Comparison of ENCODE assay signal across 13 cellular contexts in the genomic region with DNA sequence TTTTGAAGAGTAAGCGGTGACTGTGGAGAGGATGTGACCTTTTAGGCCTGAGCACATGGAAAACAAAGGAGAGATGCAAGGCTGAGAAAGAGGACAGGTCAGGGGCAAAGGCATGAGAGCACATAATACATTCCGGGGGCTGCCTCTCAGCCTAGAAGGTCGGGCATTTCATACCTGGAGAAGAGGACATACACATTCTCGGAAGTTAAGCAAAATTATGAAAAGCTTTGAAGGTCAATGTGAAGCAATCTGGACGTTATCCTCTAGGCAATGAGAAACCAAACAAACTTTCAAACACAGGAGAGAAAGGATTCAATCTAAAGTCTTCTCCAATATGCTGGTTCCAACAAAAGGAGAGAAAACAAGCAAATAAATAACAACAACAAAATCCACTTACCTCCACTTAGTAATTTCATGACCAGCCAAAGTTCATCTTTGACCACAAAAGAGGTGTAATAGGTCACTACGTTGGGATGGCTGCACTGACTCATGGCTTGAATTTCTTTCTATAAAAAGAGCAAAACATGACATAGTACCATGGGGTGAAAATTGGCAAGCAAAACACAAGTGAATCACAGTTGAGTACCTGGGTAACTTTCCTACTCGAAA.
A peak's percentile ranks its signal among the peaks of the same experiment; 100 is the strongest.
DNase-seq lines count a peak whose midpoint lies in the region; ATAC-seq and TF ChIP-seq lines count a peak whose summit lies in the region.
"Had no signal": no experiment of that assay in that cellular context is flagged by ENCODE, and none has a peak within 500 bp of the region (broad histone marks: within the 10 kb centered on the region; RNA-seq: fewer than 3 reads in every experiment).

No MANE protein-coding gene starts in this region.

- no peak for DNase-seq in activated T-cell treated with anti-CD3 and anti-CD28 coated beads, Interleukin-2, amount 50 U/mL, for 24 hours
- DNase-seq in activated T-cell treated with anti-CD3 and anti-CD28 coated beads, Interleukin-2, amount 50 U/mL, for 1 hour = no peak
- DNase-seq in RKO (ENCODE audit: low spot score) (peak; percentile 6), esophagus muscularis mucosa (ENCODE audit: extremely low spot score) (peak; percentile 24), renal cortical epithelial cell (ENCODE audit: low read depth) (peak; percentile 92), GM10266 (ENCODE audit: extremely low spot score) (no peak)
- DNase-seq: AML-193; aorta; spleen; stimulated activated naive CD4-positive, alpha-beta T cell treated with Interleukin-2 at 50 U/mL for 16 hours had no signal

- peaks cover 0 to 12% (median 4%) of the 10 kb centered on the region in 4 donors for H3K36me3 ChIP-seq in esophagus muscularis mucosa

- H3K9me3 Mint-ChIP-seq in activated T-cell treated with anti-CD3 and anti-CD28 coated beads, Interleukin-2, amount 50 U/mL, for 24 hours = no peaks in the 10 kb centered on the region

- H3K4me1 ChIP-seq in esophagus muscularis mucosa = peaks cover 24 to 36% (median 27%) of the 10 kb centered on the region in 4 donors

- WGBS in esophagus muscularis mucosa = 78% methylated on average over 7 of the region's 7 CpGs

- H3K4me3 ChIP-seq in esophagus muscularis mucosa = no peak overlapping the region
- H3K4me3 ChIP-seq: spleen had no signal

- peak overlapping the region; percentile 90 for H3K27ac Mint-ChIP-seq in activated T-cell treated with anti-CD3 and anti-CD28 coated beads, Interleukin-2, amount 50 U/mL, for 24 hours

- TF ChIP-seq CTCF in esophagus muscularis mucosa (IDR thresholded peaks at IDR 0.05) (no peak), GM10266 (IDR thresholded peaks at IDR 0.05; ENCODE audit: control insufficient read depth, insufficient read depth, low read depth, missing control alignments) (no peak)

- no peak for TF ChIP-seq EP300 in esophagus muscularis mucosa (IDR thresholded peaks at IDR 0.05)

- peaks cover 75% of the 10 kb centered on the region for H3K4me1 Mint-ChIP-seq in activated T-cell treated with anti-CD3 and anti-CD28 coated beads, Interleukin-2, amount 50 U/mL, for 24 hours (ENCODE audit: low read depth)

- no peak overlapping the region for H3K27ac ChIP-seq in esophagus muscularis mucosa (replicated peaks in 1 of 4)
- H3K27ac ChIP-seq: spleen, VCaP had no signal

- intact Hi-C loops in esophagus muscularis mucosa (cut with DNase I) = no loop called here

- H3K4me3 Mint-ChIP-seq in activated T-cell treated with anti-CD3 and anti-CD28 coated beads, Interleukin-2, amount 50 U/mL, for 24 hours = no peak overlapping the region

- TF ChIP-seq POLR2A in esophagus muscularis mucosa (IDR thresholded peaks at IDR 0.05; ENCODE audit: low read depth) = no peak

- ATAC-seq in GM21528 (IDR thresholded peaks at IDR 0.05; ENCODE audit: low FRiP score, unreplicated experiment) (no peak), GM21515 (IDR thresholded peaks at IDR 0.05; ENCODE audit: unreplicated experiment) (no peak)

- no peaks in the 10 kb centered on the region for H3K27me3 ChIP-seq in esophagus muscularis mucosa
- H3K27me3 ChIP-seq: spleen had no signal

- H3K9me3 ChIP-seq in esophagus muscularis mucosa = no peaks in the 10 kb centered on the region
- H3K9me3 ChIP-seq: spleen had no signal

- peaks cover 70% of the 10 kb centered on the region for H3K36me3 Mint-ChIP-seq in activated T-cell treated with anti-CD3 and anti-CD28 coated beads, Interleukin-2, amount 50 U/mL, for 24 hours (ENCODE audit: low read depth)

- H3K27me3 Mint-ChIP-seq in activated T-cell treated with anti-CD3 and anti-CD28 coated beads, Interleukin-2, amount 50 U/mL, for 24 hours = no peaks in the 10 kb centered on the region

Comparison
In these comparisons a context has a peak if more than half of its experiments do, and no peak if none do; other contexts are left out.
1. DNase-seq: peak in RKO (single experiment), esophagus muscularis mucosa (single experiment) and renal cortical epithelial cell (single experiment); none in activated T-cell treated with anti-CD3 and anti-CD28 coated beads, Interleukin-2, amount 50 U/mL, for 24 hours (single experiment), activated T-cell treated with anti-CD3 and anti-CD28 coated beads, Interleukin-2, amount 50 U/mL, for 1 hour (single experiment) and GM10266 (single experiment).